8 cellular contexts compared by ENCODE assay signal in the genomic region with DNA sequence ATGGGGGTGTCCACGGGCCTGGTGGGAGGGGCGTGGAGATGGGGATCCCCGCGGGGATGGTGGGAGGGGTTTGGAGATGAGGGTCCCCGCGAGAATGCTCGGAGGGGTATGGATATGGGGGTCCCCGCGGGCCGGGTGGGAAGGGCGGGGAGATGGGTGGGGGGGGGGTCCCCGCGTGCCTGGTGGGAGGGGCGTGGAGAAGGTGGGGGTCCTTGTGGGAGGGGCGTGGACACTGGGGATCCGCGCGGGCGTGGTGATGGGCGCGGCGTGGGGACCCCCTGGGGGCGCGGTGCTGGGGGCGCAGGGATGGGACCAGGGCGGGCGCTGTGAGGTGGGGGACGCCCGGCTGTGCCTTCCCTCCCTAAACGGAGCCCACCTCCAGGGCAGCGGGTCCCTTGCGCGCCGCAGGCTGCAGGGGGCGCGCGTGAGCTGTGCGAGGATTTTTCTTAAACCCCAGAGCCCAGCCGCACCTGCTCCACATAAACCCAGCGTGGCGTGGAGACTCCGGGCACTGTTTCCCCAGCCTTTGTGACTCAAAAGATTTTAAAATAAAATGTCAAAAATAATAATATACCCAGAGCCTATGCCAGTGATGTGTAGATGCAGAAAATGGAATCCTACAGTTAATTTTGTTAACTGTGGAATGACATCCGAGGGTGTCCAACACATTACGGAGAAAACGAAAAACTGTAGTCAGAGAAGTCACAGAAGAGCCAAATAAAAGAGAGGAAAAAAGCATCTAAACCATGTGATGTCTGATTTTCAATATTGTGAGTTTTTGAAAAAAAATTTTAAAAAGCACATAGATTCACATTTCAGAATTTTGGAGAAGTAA. TPM values are rescaled to one million over a fixed set of nuclear protein-coding genes. Genes with fewer than 3 reads are reported as not detected.
DNase-seq lines count a peak whose midpoint lies in the region; ATAC-seq and TF ChIP-seq lines count a peak whose summit lies in the region.

No MANE protein-coding gene starts in this region.

- no peak overlapping the region for H2AFZ ChIP-seq in hepatocyte
- H2AFZ ChIP-seq in smooth muscle cell (ENCODE audit: low read depth): no peak overlapping the region

- 16% methylated on average over 21 of the region's 45 CpGs for WGBS in hepatocyte (ENCODE audit: low lambda C conversion rate, missing lambda C conversion rate)
- 21% methylated on average over 14 of the region's 45 CpGs for WGBS in smooth muscle cell (ENCODE audit: low lambda C conversion rate)

- no peak overlapping the region for H3K9ac ChIP-seq in adipocyte (ENCODE audit: low read length)
- no peak overlapping the region for H3K9ac ChIP-seq in smooth muscle cell (ENCODE audit: low read depth)

- H3K36me3 ChIP-seq in adipocyte (ENCODE audit: control insufficient read depth, insufficient read depth, low read length, severe bottlenecking) (no peaks in the 10 kb centered on the region), hepatocyte (replicated peaks; ENCODE audit: insufficient read depth, low read depth) (no peaks in the 10 kb centered on the region), smooth muscle cell (ENCODE audit: low read depth) (no peaks in the 10 kb centered on the region)

- peaks cover 33% of the 10 kb centered on the region for H3K27me3 ChIP-seq in adipocyte (replicated peaks; ENCODE audit: control insufficient read depth, insufficient read depth, low read length)
- H3K27me3 ChIP-seq in hepatocyte: no peaks in the 10 kb centered on the region
- no peaks in the 10 kb centered on the region for H3K27me3 ChIP-seq in smooth muscle cell (ENCODE audit: low read depth)

- peak; percentile 87 for TF ChIP-seq CTCF in GM12864 (IDR thresholded peaks at IDR 0.05; ENCODE audit: low read depth, low read length, missing control alignments)
- peak; percentile 96 for TF ChIP-seq CTCF in hepatocyte (IDR thresholded peaks at IDR 0.05; ENCODE audit: poor library complexity)
- peak; percentile 97 for TF ChIP-seq CTCF in smooth muscle cell (IDR thresholded peaks at IDR 0.05; ENCODE audit: borderline replicate concordance, insufficient read depth, poor library complexity, severe bottlenecking)

- no peaks in the 10 kb centered on the region for H3K9me2 ChIP-seq in hepatocyte (replicated peaks; ENCODE audit: insufficient read depth)

- H3K4me2 ChIP-seq in hepatocyte (peak overlapping the region; percentile 76), smooth muscle cell (peak overlapping the region; percentile 80)

- H3K27ac ChIP-seq in hepatocyte (no peak overlapping the region), smooth muscle cell (ENCODE audit: low read depth) (no peak overlapping the region)

- H4K20me1 ChIP-seq in hepatocyte (ENCODE audit: insufficient read depth, poor library complexity, severe bottlenecking): no peaks in the 10 kb centered on the region
- no peaks in the 10 kb centered on the region for H4K20me1 ChIP-seq in smooth muscle cell (ENCODE audit: low read depth)

- peaks cover 3% of the 10 kb centered on the region for H3F3A ChIP-seq in smooth muscle cell (ENCODE audit: low read depth)

- DNase-seq in GM12864 (ENCODE audit: low read depth) (no peak), RPMI7951 (ENCODE audit: low read depth) (peak; percentile 58), adipocyte (ENCODE audit: low read depth) (peak; percentile 94), hepatocyte (ENCODE audit: low spot score) (peak; percentile 90), smooth muscle cell (lab: John Stamatoyannopoulos, UW; ENCODE audit: unreplicated experiment) (no peak), NCI-H128 (lab: John Stamatoyannopoulos, UW; ENCODE audit: unreplicated experiment) (no peak)
- no peak for DNase-seq in stimulated activated naive CD4-positive, alpha-beta T cell treated with Interleukin-2 at 50 U/mL for 16 hours (lab: John Stamatoyannopoulos, UW)

- H3K79me2 ChIP-seq in hepatocyte (peaks cover 31% of the 10 kb centered on the region), smooth muscle cell (ENCODE audit: low read depth) (peaks cover 32% of the 10 kb centered on the region)

- peak; percentile 31 for ATAC-seq in HG02623 (IDR thresholded peaks at IDR 0.05; ENCODE audit: unreplicated experiment)

- H3K4me3 ChIP-seq in GM12864 (ENCODE audit: low read depth, low read length) (peak overlapping the region; percentile 61), adipocyte (ENCODE audit: low read length) (peak overlapping the region; percentile 47), hepatocyte (no peak overlapping the region), smooth muscle cell (peak overlapping the region; percentile 45)

- H3K9me3 ChIP-seq in adipocyte (ENCODE audit: control insufficient read depth, low read length): no peaks in the 10 kb centered on the region
- no peaks in the 10 kb centered on the region for H3K9me3 ChIP-seq in hepatocyte (ENCODE audit: low read depth)
- no peaks in the 10 kb centered on the region for H3K9me3 ChIP-seq in smooth muscle cell (replicated peaks; ENCODE audit: low read depth)

- H3K4me1 ChIP-seq in adipocyte (ENCODE audit: control insufficient read depth, insufficient read depth, low read length) (peaks cover 8% of the 10 kb centered on the region), hepatocyte (ENCODE audit: insufficient read depth) (no peaks in the 10 kb centered on the region), smooth muscle cell (ENCODE audit: low read depth) (no peaks in the 10 kb centered on the region)

RNA-seq across cellular contexts. Expression of a gene that starts 1.5 kb away (rescaled TPM):
- 4.8 and 5.6 TPM in 2 replicates for total RNA-seq in RPMI7951 (2014; rRNA removed; shearing (Covaris generic))
- 10.1 and 15.1 TPM in 2 replicates for total RNA-seq in hepatocyte
- 26.7 and 31.0 TPM in 2 replicates for polyA plus RNA-seq in hepatocyte
- 18.9 and 20.0 TPM in 2 replicates for total RNA-seq in smooth muscle cell
- polyA plus RNA-seq in smooth muscle cell: 40.9 and 50.5 TPM in 2 replicates

Comparison
In these comparisons a context has a peak if more than half of its experiments do, and no peak if none do; other contexts are left out.
1. DNase-seq: peak in RPMI7951 (single experiment), adipocyte (single experiment) and hepatocyte (single experiment); none in GM12864 (single experiment), smooth muscle cell (single experiment), NCI-H128 (single experiment) and stimulated activated naive CD4-positive, alpha-beta T cell treated with Interleukin-2 at 50 U/mL for 16 hours (single experiment).
2. Peak in every context shown above with its lines, with median percentiles within 50 percentile points of each other: CTCF ChIP-seq.